Comparison of ENCODE assay signal across 1 cellular context in the genomic region with DNA sequence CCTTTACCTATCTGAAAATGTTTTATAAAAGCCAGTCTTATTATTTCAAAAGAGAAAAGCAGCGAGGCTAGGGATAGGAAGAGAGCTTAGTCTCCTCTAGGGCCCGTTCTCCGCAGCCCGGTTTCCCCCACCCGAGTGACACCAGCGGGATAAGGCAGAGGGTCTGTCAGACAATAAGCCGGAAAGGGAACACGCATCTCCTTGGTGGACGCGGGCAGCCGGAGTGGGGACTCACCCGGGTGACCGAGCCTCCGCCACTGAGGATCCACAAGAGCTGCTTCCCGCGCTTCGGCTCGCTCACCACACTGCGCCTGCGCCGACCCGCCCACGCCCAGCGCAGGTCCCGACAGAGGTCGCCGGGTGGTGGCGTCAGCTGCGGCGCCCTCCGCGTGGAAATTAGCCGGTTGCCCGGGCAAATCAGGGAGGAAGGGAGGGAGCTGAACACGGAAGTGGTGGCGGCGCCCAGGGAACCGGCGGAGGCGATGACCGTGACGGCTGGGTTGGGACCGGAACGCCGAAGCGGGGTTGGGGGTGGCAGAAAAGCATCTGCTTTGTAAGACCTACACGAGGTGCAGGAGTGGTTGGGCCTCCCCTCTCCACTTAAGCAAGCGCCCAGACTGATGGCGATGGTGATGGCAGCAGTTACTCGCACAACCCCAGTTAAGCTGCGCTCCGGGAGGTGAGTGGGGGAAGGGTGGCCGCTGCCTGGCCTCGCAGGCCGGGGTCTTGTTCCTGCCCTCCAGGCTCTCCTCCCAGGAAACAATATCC.
TF ChIP-seq lines count a peak whose summit lies in the region.

A gene with protein sequence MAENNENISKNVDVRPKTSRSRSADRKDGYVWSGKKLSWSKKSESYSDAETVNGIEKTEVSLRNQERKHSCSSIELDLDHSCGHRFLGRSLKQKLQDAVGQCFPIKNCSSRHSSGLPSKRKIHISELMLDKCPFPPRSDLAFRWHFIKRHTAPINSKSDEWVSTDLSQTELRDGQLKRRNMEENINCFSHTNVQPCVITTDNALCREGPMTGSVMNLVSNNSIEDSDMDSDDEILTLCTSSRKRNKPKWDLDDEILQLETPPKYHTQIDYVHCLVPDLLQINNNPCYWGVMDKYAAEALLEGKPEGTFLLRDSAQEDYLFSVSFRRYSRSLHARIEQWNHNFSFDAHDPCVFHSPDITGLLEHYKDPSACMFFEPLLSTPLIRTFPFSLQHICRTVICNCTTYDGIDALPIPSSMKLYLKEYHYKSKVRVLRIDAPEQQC (plus strand): TSS at position 444 of the 768 bp plus-strand sequence. CDS start 15,806 bp downstream, outside the sequence.
A gene with protein sequence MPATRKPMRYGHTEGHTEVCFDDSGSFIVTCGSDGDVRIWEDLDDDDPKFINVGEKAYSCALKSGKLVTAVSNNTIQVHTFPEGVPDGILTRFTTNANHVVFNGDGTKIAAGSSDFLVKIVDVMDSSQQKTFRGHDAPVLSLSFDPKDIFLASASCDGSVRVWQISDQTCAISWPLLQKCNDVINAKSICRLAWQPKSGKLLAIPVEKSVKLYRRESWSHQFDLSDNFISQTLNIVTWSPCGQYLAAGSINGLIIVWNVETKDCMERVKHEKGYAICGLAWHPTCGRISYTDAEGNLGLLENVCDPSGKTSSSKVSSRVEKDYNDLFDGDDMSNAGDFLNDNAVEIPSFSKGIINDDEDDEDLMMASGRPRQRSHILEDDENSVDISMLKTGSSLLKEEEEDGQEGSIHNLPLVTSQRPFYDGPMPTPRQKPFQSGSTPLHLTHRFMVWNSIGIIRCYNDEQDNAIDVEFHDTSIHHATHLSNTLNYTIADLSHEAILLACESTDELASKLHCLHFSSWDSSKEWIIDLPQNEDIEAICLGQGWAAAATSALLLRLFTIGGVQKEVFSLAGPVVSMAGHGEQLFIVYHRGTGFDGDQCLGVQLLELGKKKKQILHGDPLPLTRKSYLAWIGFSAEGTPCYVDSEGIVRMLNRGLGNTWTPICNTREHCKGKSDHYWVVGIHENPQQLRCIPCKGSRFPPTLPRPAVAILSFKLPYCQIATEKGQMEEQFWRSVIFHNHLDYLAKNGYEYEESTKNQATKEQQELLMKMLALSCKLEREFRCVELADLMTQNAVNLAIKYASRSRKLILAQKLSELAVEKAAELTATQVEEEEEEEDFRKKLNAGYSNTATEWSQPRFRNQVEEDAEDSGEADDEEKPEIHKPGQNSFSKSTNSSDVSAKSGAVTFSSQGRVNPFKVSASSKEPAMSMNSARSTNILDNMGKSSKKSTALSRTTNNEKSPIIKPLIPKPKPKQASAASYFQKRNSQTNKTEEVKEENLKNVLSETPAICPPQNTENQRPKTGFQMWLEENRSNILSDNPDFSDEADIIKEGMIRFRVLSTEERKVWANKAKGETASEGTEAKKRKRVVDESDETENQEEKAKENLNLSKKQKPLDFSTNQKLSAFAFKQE (minus strand): TSS at position 307 of the 768 bp plus-strand sequence. CDS start 312 bp downstream, outside the sequence.

TF ChIP-seq in HepG2, 621 proteins besides CTCF, POLR2A, EP300 and RAD21 (continued from another document and continues in another):
- TF ChIP-seq ZNF619 (CRISPR knock-in tag; IDR thresholded peaks at IDR 0.05) (peak; percentile 70; the same call in 1 of the 2 replicates), JARID2 (CRISPR knock-in tag; IDR thresholded peaks at IDR 0.05; ENCODE audit: insufficient replicate concordance) (no peak), ZNF678 (CRISPR knock-in tag; IDR thresholded peaks at IDR 0.05) (peak; percentile 46; the same call in 1 of the 2 replicates), ZNF3 (CRISPR knock-in tag; IDR thresholded peaks at IDR 0.05) (no peak), ZNF430 (CRISPR knock-in tag; IDR thresholded peaks at IDR 0.05) (peak; percentile 95), ZNF337 (CRISPR knock-in tag; IDR thresholded peaks at IDR 0.05; ENCODE audit: borderline replicate concordance, low read depth) (no peak), ZNF496 (CRISPR knock-in tag; IDR thresholded peaks at IDR 0.05; ENCODE audit: insufficient replicate concordance) (no peak), ZFY (CRISPR knock-in tag; IDR thresholded peaks at IDR 0.05) (no peak; the same call in none of the 2 replicates), ZBTB1 (CRISPR knock-in tag; IDR thresholded peaks at IDR 0.05; ENCODE audit: borderline replicate concordance) (no peak), ZNF766 (CRISPR knock-in tag; IDR thresholded peaks at IDR 0.05; ENCODE audit: borderline replicate concordance) (no peak), RCOR2 (CRISPR knock-in tag; IDR thresholded peaks at IDR 0.05) (0 out of 2 replicates have a peak, but pooled peaks have one; percentile 11), ZNF776 (CRISPR knock-in tag; IDR thresholded peaks at IDR 0.05) (peak; percentile 70; the same call in 1 of the 2 replicates), ZNF124 (CRISPR knock-in tag; IDR thresholded peaks at IDR 0.05) (peak; percentile 65; the same call in 1 of the 2 replicates), ZNF510 (CRISPR knock-in tag; IDR thresholded peaks at IDR 0.05; ENCODE audit: low read depth) (peak; percentile 47; the same call in 1 of the 2 replicates), ZNF263 (CRISPR knock-in tag; IDR thresholded peaks at IDR 0.05) (peak; percentile 52; the same call in 1 of the 2 replicates), HNRNPH1 (optimal IDR thresholded peaks at IDR 0.05; ENCODE audit: low read depth, low read length) (no peak), RXRA (CRISPR knock-in tag; IDR thresholded peaks at IDR 0.05) (peak; percentile 82; the same call in 1 of the 2 replicates), NFYB (CRISPR knock-in tag; IDR thresholded peaks at IDR 0.05) (peak; percentile 86), ZNF761 (CRISPR knock-in tag; conservative IDR thresholded peaks at IDR 0.05) (0 out of 2 replicates have a peak, but pooled peaks have one; percentile 57), NFE2L2 (IDR thresholded peaks at IDR 0.05; ENCODE audit: low read length) (no peak)
- TF ChIP-seq, protein P1, sequence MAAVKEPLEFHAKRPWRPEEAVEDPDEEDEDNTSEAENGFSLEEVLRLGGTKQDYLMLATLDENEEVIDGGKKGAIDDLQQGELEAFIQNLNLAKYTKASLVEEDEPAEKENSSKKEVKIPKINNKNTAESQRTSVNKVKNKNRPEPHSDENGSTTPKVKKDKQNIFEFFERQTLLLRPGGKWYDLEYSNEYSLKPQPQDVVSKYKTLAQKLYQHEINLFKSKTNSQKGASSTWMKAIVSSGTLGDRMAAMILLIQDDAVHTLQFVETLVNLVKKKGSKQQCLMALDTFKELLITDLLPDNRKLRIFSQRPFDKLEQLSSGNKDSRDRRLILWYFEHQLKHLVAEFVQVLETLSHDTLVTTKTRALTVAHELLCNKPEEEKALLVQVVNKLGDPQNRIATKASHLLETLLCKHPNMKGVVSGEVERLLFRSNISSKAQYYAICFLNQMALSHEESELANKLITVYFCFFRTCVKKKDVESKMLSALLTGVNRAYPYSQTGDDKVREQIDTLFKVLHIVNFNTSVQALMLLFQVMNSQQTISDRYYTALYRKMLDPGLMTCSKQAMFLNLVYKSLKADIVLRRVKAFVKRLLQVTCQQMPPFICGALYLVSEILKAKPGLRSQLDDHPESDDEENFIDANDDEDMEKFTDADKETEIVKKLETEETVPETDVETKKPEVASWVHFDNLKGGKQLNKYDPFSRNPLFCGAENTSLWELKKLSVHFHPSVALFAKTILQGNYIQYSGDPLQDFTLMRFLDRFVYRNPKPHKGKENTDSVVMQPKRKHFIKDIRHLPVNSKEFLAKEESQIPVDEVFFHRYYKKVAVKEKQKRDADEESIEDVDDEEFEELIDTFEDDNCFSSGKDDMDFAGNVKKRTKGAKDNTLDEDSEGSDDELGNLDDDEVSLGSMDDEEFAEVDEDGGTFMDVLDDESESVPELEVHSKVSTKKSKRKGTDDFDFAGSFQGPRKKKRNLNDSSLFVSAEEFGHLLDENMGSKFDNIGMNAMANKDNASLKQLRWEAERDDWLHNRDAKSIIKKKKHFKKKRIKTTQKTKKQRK (IDR thresholded peaks at IDR 0.05; ENCODE audit: low read length): no peak
- TF ChIP-seq, protein P2, sequence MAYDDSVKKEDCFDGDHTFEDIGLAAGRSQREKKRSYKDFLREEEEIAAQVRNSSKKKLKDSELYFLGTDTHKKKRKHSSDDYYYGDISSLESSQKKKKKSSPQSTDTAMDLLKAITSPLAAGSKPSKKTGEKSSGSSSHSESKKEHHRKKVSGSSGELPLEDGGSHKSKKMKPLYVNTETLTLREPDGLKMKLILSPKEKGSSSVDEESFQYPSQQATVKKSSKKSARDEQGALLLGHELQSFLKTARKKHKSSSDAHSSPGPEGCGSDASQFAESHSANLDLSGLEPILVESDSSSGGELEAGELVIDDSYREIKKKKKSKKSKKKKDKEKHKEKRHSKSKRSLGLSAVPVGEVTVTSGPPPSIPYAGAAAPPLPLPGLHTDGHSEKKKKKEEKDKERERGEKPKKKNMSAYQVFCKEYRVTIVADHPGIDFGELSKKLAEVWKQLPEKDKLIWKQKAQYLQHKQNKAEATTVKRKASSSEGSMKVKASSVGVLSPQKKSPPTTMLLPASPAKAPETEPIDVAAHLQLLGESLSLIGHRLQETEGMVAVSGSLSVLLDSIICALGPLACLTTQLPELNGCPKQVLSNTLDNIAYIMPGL (CRISPR knock-in tag; IDR thresholded peaks at IDR 0.05; ENCODE audit: borderline replicate concordance in 1 of 2, low read depth in 1 of 2): peak; percentile 79 to 87; a peak in 3 of 4 replicates
- TF ChIP-seq, protein P3, sequence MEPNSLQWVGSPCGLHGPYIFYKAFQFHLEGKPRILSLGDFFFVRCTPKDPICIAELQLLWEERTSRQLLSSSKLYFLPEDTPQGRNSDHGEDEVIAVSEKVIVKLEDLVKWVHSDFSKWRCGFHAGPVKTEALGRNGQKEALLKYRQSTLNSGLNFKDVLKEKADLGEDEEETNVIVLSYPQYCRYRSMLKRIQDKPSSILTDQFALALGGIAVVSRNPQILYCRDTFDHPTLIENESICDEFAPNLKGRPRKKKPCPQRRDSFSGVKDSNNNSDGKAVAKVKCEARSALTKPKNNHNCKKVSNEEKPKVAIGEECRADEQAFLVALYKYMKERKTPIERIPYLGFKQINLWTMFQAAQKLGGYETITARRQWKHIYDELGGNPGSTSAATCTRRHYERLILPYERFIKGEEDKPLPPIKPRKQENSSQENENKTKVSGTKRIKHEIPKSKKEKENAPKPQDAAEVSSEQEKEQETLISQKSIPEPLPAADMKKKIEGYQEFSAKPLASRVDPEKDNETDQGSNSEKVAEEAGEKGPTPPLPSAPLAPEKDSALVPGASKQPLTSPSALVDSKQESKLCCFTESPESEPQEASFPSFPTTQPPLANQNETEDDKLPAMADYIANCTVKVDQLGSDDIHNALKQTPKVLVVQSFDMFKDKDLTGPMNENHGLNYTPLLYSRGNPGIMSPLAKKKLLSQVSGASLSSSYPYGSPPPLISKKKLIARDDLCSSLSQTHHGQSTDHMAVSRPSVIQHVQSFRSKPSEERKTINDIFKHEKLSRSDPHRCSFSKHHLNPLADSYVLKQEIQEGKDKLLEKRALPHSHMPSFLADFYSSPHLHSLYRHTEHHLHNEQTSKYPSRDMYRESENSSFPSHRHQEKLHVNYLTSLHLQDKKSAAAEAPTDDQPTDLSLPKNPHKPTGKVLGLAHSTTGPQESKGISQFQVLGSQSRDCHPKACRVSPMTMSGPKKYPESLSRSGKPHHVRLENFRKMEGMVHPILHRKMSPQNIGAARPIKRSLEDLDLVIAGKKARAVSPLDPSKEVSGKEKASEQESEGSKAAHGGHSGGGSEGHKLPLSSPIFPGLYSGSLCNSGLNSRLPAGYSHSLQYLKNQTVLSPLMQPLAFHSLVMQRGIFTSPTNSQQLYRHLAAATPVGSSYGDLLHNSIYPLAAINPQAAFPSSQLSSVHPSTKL (CRISPR knock-in tag; IDR thresholded peaks at IDR 0.05): peak; percentile 67
- TF ChIP-seq, protein P4, sequence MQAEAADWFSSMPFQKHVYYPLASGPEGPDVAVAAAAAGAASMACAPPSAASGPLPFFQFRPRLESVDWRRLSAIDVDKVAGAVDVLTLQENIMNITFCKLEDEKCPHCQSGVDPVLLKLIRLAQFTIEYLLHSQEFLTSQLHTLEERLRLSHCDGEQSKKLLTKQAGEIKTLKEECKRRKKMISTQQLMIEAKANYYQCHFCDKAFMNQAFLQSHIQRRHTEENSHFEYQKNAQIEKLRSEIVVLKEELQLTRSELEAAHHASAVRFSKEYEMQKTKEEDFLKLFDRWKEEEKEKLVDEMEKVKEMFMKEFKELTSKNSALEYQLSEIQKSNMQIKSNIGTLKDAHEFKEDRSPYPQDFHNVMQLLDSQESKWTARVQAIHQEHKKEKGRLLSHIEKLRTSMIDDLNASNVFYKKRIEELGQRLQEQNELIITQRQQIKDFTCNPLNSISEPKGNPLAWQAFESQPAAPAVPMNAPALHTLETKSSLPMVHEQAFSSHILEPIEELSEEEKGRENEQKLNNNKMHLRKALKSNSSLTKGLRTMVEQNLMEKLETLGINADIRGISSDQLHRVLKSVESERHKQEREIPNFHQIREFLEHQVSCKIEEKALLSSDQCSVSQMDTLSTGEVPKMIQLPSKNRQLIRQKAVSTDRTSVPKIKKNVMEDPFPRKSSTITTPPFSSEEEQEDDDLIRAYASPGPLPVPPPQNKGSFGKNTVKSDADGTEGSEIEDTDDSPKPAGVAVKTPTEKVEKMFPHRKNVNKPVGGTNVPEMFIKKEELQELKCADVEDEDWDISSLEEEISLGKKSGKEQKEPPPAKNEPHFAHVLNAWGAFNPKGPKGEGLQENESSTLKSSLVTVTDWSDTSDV (CRISPR knock-in tag; IDR thresholded peaks at IDR 0.05): no peak
- TF ChIP-seq, protein P5, sequence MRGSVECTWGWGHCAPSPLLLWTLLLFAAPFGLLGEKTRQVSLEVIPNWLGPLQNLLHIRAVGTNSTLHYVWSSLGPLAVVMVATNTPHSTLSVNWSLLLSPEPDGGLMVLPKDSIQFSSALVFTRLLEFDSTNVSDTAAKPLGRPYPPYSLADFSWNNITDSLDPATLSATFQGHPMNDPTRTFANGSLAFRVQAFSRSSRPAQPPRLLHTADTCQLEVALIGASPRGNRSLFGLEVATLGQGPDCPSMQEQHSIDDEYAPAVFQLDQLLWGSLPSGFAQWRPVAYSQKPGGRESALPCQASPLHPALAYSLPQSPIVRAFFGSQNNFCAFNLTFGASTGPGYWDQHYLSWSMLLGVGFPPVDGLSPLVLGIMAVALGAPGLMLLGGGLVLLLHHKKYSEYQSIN (CRISPR knock-in tag; IDR thresholded peaks at IDR 0.05; ENCODE audit: borderline replicate concordance): no peak
- TF ChIP-seq, protein P6, sequence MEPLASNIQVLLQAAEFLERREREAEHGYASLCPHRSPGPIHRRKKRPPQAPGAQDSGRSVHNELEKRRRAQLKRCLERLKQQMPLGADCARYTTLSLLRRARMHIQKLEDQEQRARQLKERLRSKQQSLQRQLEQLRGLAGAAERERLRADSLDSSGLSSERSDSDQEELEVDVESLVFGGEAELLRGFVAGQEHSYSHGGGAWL (CRISPR knock-in tag; IDR thresholded peaks at IDR 0.05): peak; percentile 67; the same call in 1 of the 2 replicates
- TF ChIP-seq, protein P7, sequence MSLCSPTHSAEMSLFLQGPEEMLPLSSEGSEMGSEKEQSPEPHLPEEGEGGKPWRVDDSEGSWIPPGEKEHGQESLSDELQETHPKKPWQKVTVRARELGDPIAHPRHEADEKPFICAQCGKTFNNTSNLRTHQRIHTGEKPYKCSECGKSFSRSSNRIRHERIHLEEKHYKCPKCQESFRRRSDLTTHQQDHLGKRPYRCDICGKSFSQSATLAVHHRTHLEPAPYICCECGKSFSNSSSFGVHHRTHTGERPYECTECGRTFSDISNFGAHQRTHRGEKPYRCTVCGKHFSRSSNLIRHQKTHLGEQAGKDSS (CRISPR knock-in tag; IDR thresholded peaks at IDR 0.05; ENCODE audit: borderline replicate concordance, low read depth): peak; percentile 84; the same call in 1 of the 2 replicates
